Comparison of ENCODE assay signal across 20 cellular contexts in genomic region chr3:72480366-72480765, GRCh38.
"Had no signal": no experiment of that assay in that cellular context is flagged by ENCODE, and none has a peak within 500 bp of the region (broad histone marks: within the 10 kb centered on the region; RNA-seq: fewer than 3 reads in every experiment).

No MANE protein-coding gene starts in this region.

- DNase-seq: activated CD8-positive, alpha-beta T cell treated with anti-CD3 and anti-CD28 coated beads, Interleukin-2, amount 10 ng/mL, durations not matched to agents 7 days and 5 days; amygdala; cerebellar nuclear complex; endodermal cell; esophagus squamous epithelium; gastrocnemius medialis; hippocampal formation; kidney glomerular epithelial cell; left ventricle myocardium inferior; naive thymus-derived CD8-positive, alpha-beta T cell; retina; sigmoid colon; stimulated activated CD4-positive, alpha-beta T cell treated with anti-CD3 and anti-CD28 coated beads, Interleukin-15, amount 100 ng/mL, for 24 hours; stimulated activated CD4-positive, alpha-beta T cell treated with anti-CD3 and anti-CD28 coated beads, Interleukin-2, amount 100 ng/mL, for 48 hours; stimulated activated CD8-positive, alpha-beta memory T cell treated with anti-CD3 and anti-CD28 coated beads, Interleukin-4, amount 100 ng/mL, for 48 hours; stimulated activated naive CD4-positive, alpha-beta T cell treated with Interleukin-2 at 50 U/mL for 16 hours; substantia nigra; SW 1271; T-helper 9 cell; tibial artery had no signal

- H3K27me3 Mint-ChIP-seq: naive thymus-derived CD8-positive, alpha-beta T cell had no signal

- H3K36me3 Mint-ChIP-seq: naive thymus-derived CD8-positive, alpha-beta T cell had no signal

- ATAC-seq: activated CD8-positive, alpha-beta T cell treated with anti-CD3 and anti-CD28 coated beads, Interleukin-2, amount 10 ng/mL, durations not matched to agents 7 days and 5 days; gastrocnemius medialis; naive thymus-derived CD8-positive, alpha-beta T cell had no signal

- H3K27ac Mint-ChIP-seq: activated CD8-positive, alpha-beta T cell treated with anti-CD3 and anti-CD28 coated beads, Interleukin-2, amount 10 ng/mL, durations not matched to agents 7 days and 5 days; endodermal cell had no signal

- H3K4me3 Mint-ChIP-seq: activated CD8-positive, alpha-beta T cell treated with anti-CD3 and anti-CD28 coated beads, Interleukin-2, amount 10 ng/mL, durations not matched to agents 7 days and 5 days; endodermal cell; naive thymus-derived CD8-positive, alpha-beta T cell had no signal

- H3K9me3 Mint-ChIP-seq: endodermal cell had no signal
